ENCODE assay signal across 1 cellular context in genomic region chr17:50690887-50691549, GRCh38.
TF ChIP-seq lines count a peak whose summit lies in the region.

No MANE protein-coding gene starts in this region.

TF ChIP-seq in GM23338, 12 proteins besides CTCF, POLR2A, EP300 and RAD21 (continued from another document):
- TF ChIP-seq, protein P1, sequence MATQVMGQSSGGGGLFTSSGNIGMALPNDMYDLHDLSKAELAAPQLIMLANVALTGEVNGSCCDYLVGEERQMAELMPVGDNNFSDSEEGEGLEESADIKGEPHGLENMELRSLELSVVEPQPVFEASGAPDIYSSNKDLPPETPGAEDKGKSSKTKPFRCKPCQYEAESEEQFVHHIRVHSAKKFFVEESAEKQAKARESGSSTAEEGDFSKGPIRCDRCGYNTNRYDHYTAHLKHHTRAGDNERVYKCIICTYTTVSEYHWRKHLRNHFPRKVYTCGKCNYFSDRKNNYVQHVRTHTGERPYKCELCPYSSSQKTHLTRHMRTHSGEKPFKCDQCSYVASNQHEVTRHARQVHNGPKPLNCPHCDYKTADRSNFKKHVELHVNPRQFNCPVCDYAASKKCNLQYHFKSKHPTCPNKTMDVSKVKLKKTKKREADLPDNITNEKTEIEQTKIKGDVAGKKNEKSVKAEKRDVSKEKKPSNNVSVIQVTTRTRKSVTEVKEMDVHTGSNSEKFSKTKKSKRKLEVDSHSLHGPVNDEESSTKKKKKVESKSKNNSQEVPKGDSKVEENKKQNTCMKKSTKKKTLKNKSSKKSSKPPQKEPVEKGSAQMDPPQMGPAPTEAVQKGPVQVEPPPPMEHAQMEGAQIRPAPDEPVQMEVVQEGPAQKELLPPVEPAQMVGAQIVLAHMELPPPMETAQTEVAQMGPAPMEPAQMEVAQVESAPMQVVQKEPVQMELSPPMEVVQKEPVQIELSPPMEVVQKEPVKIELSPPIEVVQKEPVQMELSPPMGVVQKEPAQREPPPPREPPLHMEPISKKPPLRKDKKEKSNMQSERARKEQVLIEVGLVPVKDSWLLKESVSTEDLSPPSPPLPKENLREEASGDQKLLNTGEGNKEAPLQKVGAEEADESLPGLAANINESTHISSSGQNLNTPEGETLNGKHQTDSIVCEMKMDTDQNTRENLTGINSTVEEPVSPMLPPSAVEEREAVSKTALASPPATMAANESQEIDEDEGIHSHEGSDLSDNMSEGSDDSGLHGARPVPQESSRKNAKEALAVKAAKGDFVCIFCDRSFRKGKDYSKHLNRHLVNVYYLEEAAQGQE (IDR thresholded peaks at IDR 0.05; ENCODE audit: unreplicated experiment) = no peak
- TF ChIP-seq, protein P2, sequence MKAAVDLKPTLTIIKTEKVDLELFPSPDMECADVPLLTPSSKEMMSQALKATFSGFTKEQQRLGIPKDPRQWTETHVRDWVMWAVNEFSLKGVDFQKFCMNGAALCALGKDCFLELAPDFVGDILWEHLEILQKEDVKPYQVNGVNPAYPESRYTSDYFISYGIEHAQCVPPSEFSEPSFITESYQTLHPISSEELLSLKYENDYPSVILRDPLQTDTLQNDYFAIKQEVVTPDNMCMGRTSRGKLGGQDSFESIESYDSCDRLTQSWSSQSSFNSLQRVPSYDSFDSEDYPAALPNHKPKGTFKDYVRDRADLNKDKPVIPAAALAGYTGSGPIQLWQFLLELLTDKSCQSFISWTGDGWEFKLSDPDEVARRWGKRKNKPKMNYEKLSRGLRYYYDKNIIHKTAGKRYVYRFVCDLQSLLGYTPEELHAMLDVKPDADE (IDR thresholded peaks at IDR 0.05) = no peak
- TF ChIP-seq, protein P3, sequence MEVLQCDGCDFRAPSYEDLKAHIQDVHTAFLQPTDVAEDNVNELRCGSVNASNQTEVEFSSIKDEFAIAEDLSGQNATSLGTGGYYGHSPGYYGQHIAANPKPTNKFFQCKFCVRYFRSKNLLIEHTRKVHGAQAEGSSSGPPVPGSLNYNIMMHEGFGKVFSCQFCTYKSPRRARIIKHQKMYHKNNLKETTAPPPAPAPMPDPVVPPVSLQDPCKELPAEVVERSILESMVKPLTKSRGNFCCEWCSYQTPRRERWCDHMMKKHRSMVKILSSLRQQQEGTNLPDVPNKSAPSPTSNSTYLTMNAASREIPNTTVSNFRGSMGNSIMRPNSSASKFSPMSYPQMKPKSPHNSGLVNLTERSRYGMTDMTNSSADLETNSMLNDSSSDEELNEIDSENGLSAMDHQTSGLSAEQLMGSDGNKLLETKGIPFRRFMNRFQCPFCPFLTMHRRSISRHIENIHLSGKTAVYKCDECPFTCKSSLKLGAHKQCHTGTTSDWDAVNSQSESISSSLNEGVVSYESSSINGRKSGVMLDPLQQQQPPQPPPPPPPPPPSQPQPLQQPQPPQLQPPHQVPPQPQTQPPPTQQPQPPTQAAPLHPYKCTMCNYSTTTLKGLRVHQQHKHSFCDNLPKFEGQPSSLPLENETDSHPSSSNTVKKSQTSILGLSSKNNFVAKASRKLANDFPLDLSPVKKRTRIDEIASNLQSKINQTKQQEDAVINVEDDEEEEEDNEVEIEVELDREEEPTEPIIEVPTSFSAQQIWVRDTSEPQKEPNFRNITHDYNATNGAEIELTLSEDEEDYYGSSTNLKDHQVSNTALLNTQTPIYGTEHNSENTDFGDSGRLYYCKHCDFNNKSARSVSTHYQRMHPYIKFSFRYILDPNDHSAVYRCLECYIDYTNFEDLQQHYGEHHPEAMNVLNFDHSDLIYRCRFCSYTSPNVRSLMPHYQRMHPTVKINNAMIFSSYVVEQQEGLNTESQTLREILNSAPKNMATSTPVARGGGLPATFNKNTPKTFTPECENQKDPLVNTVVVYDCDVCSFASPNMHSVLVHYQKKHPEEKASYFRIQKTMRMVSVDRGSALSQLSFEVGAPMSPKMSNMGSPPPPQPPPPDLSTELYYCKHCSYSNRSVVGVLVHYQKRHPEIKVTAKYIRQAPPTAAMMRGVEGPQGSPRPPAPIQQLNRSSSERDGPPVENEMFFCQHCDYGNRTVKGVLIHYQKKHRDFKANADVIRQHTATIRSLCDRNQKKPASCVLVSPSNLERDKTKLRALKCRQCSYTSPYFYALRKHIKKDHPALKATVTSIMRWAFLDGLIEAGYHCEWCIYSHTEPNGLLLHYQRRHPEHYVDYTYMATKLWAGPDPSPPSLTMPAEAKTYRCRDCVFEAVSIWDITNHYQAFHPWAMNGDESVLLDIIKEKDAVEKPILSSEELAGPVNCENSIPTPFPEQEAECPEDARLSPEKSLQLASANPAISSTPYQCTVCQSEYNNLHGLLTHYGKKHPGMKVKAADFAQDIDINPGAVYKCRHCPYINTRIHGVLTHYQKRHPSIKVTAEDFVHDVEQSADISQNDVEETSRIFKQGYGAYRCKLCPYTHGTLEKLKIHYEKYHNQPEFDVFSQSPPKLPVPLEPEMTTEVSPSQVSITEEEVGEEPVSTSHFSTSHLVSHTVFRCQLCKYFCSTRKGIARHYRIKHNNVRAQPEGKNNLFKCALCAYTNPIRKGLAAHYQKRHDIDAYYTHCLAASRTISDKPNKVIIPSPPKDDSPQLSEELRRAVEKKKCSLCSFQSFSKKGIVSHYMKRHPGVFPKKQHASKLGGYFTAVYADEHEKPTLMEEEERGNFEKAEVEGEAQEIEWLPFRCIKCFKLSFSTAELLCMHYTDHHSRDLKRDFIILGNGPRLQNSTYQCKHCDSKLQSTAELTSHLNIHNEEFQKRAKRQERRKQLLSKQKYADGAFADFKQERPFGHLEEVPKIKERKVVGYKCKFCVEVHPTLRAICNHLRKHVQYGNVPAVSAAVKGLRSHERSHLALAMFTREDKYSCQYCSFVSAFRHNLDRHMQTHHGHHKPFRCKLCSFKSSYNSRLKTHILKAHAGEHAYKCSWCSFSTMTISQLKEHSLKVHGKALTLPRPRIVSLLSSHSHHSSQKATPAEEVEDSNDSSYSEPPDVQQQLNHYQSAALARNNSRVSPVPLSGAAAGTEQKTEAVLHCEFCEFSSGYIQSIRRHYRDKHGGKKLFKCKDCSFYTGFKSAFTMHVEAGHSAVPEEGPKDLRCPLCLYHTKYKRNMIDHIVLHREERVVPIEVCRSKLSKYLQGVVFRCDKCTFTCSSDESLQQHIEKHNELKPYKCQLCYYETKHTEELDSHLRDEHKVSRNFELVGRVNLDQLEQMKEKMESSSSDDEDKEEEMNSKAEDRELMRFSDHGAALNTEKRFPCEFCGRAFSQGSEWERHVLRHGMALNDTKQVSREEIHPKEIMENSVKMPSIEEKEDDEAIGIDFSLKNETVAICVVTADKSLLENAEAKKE (CRISPR knock-in tag; IDR thresholded peaks at IDR 0.05) = no peak
- TF ChIP-seq CREB1 (CRISPR knock-in tag; IDR thresholded peaks at IDR 0.05; ENCODE audit: low read depth) (no peak), NANOG (IDR thresholded peaks at IDR 0.05; ENCODE audit: borderline replicate concordance) (no peak), EZH2phosphoT487 (IDR thresholded peaks at IDR 0.05; ENCODE audit: unreplicated experiment) (no peak), POLR2AphosphoS5 (IDR thresholded peaks at IDR 0.05; ENCODE audit: low read depth) (no peak), ZNF114 (CRISPR knock-in tag; IDR thresholded peaks at IDR 0.05) (no peak), ZNF331 (CRISPR knock-in tag; IDR thresholded peaks at IDR 0.05; ENCODE audit: low read depth) (no peak), EZH2 (IDR thresholded peaks at IDR 0.05; ENCODE audit: low read depth, unreplicated experiment) (no peak)
